Comparison of ENCODE assay signal across 28 cellular contexts in genomic region chr2:192828175-192828574, GRCh38.
"Had no signal": no experiment of that assay in that cellular context is flagged by ENCODE, and none has a peak within 500 bp of the region (broad histone marks: within the 10 kb centered on the region; RNA-seq: fewer than 3 reads in every experiment).

No MANE protein-coding gene starts in this region.

- H3K36me3 Mint-ChIP-seq: activated naive CD8-positive, alpha-beta T cell; brain; WTC11 had no signal

- H3K4me3 Mint-ChIP-seq: activated CD8-positive, alpha-beta T cell treated with anti-CD3 and anti-CD28 coated beads, Interleukin-2, amount 10 ng/mL, durations not matched to agents 7 days and 5 days; activated naive CD4-positive, alpha-beta T cell treated with anti-CD3 and anti-CD28 coated beads for 36 hours; activated naive CD8-positive, alpha-beta T cell; activated T-cell treated with anti-CD3 and anti-CD28 coated beads, Interleukin-2, amount 50 U/mL, for 24 hours; brain; T-helper 1 cell treated with Interleukin-12 subunit alpha and Interleukin-12 subunit beta and Interleukin-4 antibody, amounts not matched to agents 30 μg/mL and 1 μg/mL, for 36 hours; WTC11 had no signal

- H3K27me3 ChIP-seq: MG63, Peyer's patch, SJSA1 had no signal

- H3K27ac ChIP-seq: Peyer's patch, RWPE1, SJSA1 had no signal

- H3K4me3 ChIP-seq: MG63, Peyer's patch, SJSA1 had no signal

- H3K9me3 Mint-ChIP-seq: activated naive CD4-positive, alpha-beta T cell treated with anti-CD3 and anti-CD28 coated beads for 36 hours; activated T-cell treated with anti-CD3 and anti-CD28 coated beads, Interleukin-2, amount 50 U/mL, for 24 hours; T-helper 1 cell treated with Interleukin-12 subunit alpha and Interleukin-12 subunit beta and Interleukin-4 antibody, amounts not matched to agents 30 μg/mL and 1 μg/mL, for 36 hours had no signal

- H3K27me3 Mint-ChIP-seq: activated naive CD8-positive, alpha-beta T cell; activated T-cell treated with anti-CD3 and anti-CD28 coated beads, Interleukin-2, amount 50 U/mL, for 24 hours had no signal

- H3K9me3 ChIP-seq: MG63, Peyer's patch, SJSA1 had no signal

- DNase-seq: activated CD4-positive, alpha-beta T cell treated with anti-CD3 and anti-CD28 coated beads for 48 hours; activated CD4-positive, alpha-beta T cell treated with anti-CD3 and anti-CD28 coated beads, Interleukin-2, amount 50 U/mL, for 4 hours; activated CD4-positive, CD25-positive, alpha-beta regulatory T cell treated with anti-CD3 and anti-CD28 coated beads, Interleukin-2, amount 50 U/mL, for 72 hours; activated CD8-positive, alpha-beta memory T cell treated with anti-CD3 and anti-CD28 coated beads, Interleukin-2, amount 50 U/mL, for 48 hours; activated CD8-positive, alpha-beta T cell treated with anti-CD3 and anti-CD28 coated beads, Interleukin-2, amount 10 ng/mL, durations not matched to agents 7 days and 5 days; activated effector memory CD4-positive, alpha-beta T cell treated with anti-CD3 and anti-CD28 coated beads, Interleukin-2, amount 50 U/mL, for 16 hours; activated naive CD4-positive, alpha-beta T cell treated with anti-CD3 and anti-CD28 coated beads for 36 hours; activated T-cell treated with anti-CD3 and anti-CD28 coated beads, Interleukin-2, amount 50 U/mL, for 24 hours; MV-4-11; NCI-H1092 treated with DMSO at 0.1 percent for 48 hours; NCI-H1417 treated with DMSO at 0.1 percent for 48 hours; NCI-H1694; NCI-H2029; NCI-H2107; NCI-H345; NCI-H510A; NCI-H526 treated with DMSO at 0.1 percent for 48 hours; NCI-H82; OCI-M1; Peyer's patch; SHP77 had no signal

- ATAC-seq: activated CD8-positive, alpha-beta T cell treated with anti-CD3 and anti-CD28 coated beads, Interleukin-2, amount 10 ng/mL, durations not matched to agents 7 days and 5 days had no signal

- H3K36me3 ChIP-seq: MG63, Peyer's patch, SJSA1 had no signal

- H3K4me1 Mint-ChIP-seq: brain, WTC11 had no signal

- H3K4me1 ChIP-seq: Peyer's patch, SJSA1 had no signal

- H3K27ac Mint-ChIP-seq: activated CD8-positive, alpha-beta T cell treated with anti-CD3 and anti-CD28 coated beads, Interleukin-2, amount 10 ng/mL, durations not matched to agents 7 days and 5 days; activated naive CD4-positive, alpha-beta T cell treated with anti-CD3 and anti-CD28 coated beads for 36 hours; activated naive CD8-positive, alpha-beta T cell; activated T-cell treated with anti-CD3 and anti-CD28 coated beads, Interleukin-2, amount 50 U/mL, for 24 hours; brain; T-helper 1 cell treated with Interleukin-12 subunit alpha and Interleukin-12 subunit beta and Interleukin-4 antibody, amounts not matched to agents 30 μg/mL and 1 μg/mL, for 36 hours; WTC11 had no signal
